In genomic region chr14:90060965-90061848, GRCh38 we compare ENCODE assay signal across 8 cellular contexts. TPM values are rescaled to one million over a fixed set of nuclear protein-coding genes. Genes with fewer than 3 reads are reported as not detected.
DNase-seq lines count a peak whose midpoint lies in the region; FAIRE-seq and TF ChIP-seq lines count a peak whose summit lies in the region.

No MANE protein-coding gene starts in this region.

- TF ChIP-seq CTCF in astrocyte of the cerebellum (IDR thresholded peaks at IDR 0.05; ENCODE audit: low read depth, low read length, missing control alignments) (no peak), kidney (IDR thresholded peaks at IDR 0.05; ENCODE audit: borderline replicate concordance, extremely low read depth, insufficient read depth) (no peak), testis (IDR thresholded peaks at IDR 0.05) (no peak)

- DNase-seq in activated CD8-positive, alpha-beta memory T cell treated with anti-CD3 and anti-CD28 coated beads for 24 hours, result peak; percentile 65
- DNase-seq in activated CD8-positive, alpha-beta memory T cell treated with anti-CD3 and anti-CD28 coated beads, Interleukin-2, amount 50 U/mL, for 4 hours, result no peak
- DNase-seq in astrocyte of the cerebellum (ENCODE audit: low read depth) (no peak), kidney (peak; percentile 70), testis (peak; percentile 65), cerebellar cortex (ENCODE audit: low spot score) (no peak), ACHN (no peak)

- in situ Hi-C loops in astrocyte of the cerebellum (cut with HindIII; ENCODE audit: low sequenced_read_pairs) (no loop called here), ACHN (cut with HindIII; ENCODE audit: low pct_ligation_motif_present, low pct_unique_long_range_greater_than_20kb, low sequenced_read_pairs) (no loop called here)

- H3K9me3 ChIP-seq in HUES48 (ENCODE audit: control insufficient read depth, insufficient read depth, low read length) (no peaks in the 10 kb centered on the region), kidney (ENCODE audit: control insufficient read depth in 1 of 2, low read length in 2 of 2) (no peaks in the 10 kb centered on the region), testis (no peaks in the 10 kb centered on the region)

- H3K36me3 ChIP-seq in HUES48 (ENCODE audit: control insufficient read depth, insufficient read depth, low read length) (no peaks in the 10 kb centered on the region), kidney (ENCODE audit: control insufficient read depth in 1 of 2, insufficient read depth in 2 of 2, low read length in 2 of 2) (no peaks in the 10 kb centered on the region), testis (ENCODE audit: low read depth, missing control alignments) (no peaks in the 10 kb centered on the region)

- no peak for TF ChIP-seq POLR2A in testis (IDR thresholded peaks at IDR 0.05)

- no peak overlapping the region for H3K27ac ChIP-seq in HUES48 (ENCODE audit: low read depth, low read length)
- H3K27ac ChIP-seq in kidney (ENCODE audit: low read depth in 2 of 2, low read length in 2 of 2), result no peak overlapping the region
- H3K27ac ChIP-seq in testis, result peak overlapping the region; percentile 30 to 33

- no peak for FAIRE-seq in kidney (lab: Jason Lieb, UNC)

- H3K4me1 ChIP-seq in HUES48 (ENCODE audit: control insufficient read depth, insufficient read depth, low read length) (peaks cover 16% of the 10 kb centered on the region), kidney (ENCODE audit: control insufficient read depth in 1 of 2, insufficient read depth in 1 of 2, low read depth in 1 of 2, low read length in 2 of 2) (peaks cover 5 to 14% of the 10 kb centered on the region in 2 donors), testis (no peaks in the 10 kb centered on the region)

- H3K27me3 ChIP-seq in HUES48 (ENCODE audit: control insufficient read depth, insufficient read depth, low read length) (peaks cover 77% of the 10 kb centered on the region), testis (no peaks in the 10 kb centered on the region)

- H3K4me3 ChIP-seq in HUES48 (ENCODE audit: low read depth, low read length) (peak overlapping the region; percentile 75), astrocyte of the cerebellum (ENCODE audit: low read depth, low read length) (peak overlapping the region; percentile 49), kidney (ENCODE audit: low read length in 2 of 2) (peak overlapping the region; percentile 49 to 62), testis (peak overlapping the region; percentile 53 to 65)

- WGBS in testis, 2 donors, result 1% methylated on average over 31 to 64 of the region's 81 CpGs

- intact Hi-C loops in kidney (cut with DNase I) (no loop called here), testis (cut with DNase I; ENCODE audit: low total_unique reads) (no loop called here)

- H3K9ac ChIP-seq in HUES48 (ENCODE audit: low read depth, low read length) (no peak overlapping the region), kidney (ENCODE audit: low read length in 2 of 2) (no peak overlapping the region)

RNA-seq across cellular contexts. Expression of gene KCNK13, which starts 0.6 kb away (rescaled TPM):
- 1.4 TPM for total RNA-seq in kidney
- 6.3 TPM for polyA plus RNA-seq in kidney (ENCODE audit: insufficient read depth, low read depth, low replicate concordance)
- total RNA-seq in testis, result 10 to 100 TPM; 42.5 to 59.1 TPM
- polyA plus RNA-seq in testis (ENCODE audit: insufficient read depth, low read depth, low replicate concordance), result 26.2 TPM

Comparison
In these comparisons a context has a peak if more than half of its experiments do, and no peak if none do; other contexts are left out.
1. DNase-seq: peak in activated CD8-positive, alpha-beta memory T cell treated with anti-CD3 and anti-CD28 coated beads for 24 hours (single experiment), kidney (single experiment) and testis (single experiment); none in activated CD8-positive, alpha-beta memory T cell treated with anti-CD3 and anti-CD28 coated beads, Interleukin-2, amount 50 U/mL, for 4 hours (single experiment), astrocyte of the cerebellum (single experiment), cerebellar cortex (single experiment) and ACHN (single experiment).
2. H3K27ac ChIP-seq: peak in testis (2 of 2); none in HUES48 (single experiment) and kidney (0 of 2).
3. RNA of gene KCNK13, which starts 0.6 kb away (total RNA-seq): 42.5 to 59.1 TPM in testis; 1.4 TPM in kidney (single experiment); every median in the first group is over 10 times any median in the second.
4. Peak in every context shown above with its lines, with median percentiles within 50 percentile points of each other: H3K4me3 ChIP-seq.